In genomic region chr3:146770881-146771280, GRCh38 we compare ENCODE assay signal across 16 cellular contexts.
DNase-seq lines count a peak whose midpoint lies in the region; TF ChIP-seq lines count a peak whose summit lies in the region.
"Had no signal": no experiment of that assay in that cellular context is flagged by ENCODE, and none has a peak within 500 bp of the region (broad histone marks: within the 10 kb centered on the region; RNA-seq: fewer than 3 reads in every experiment).

No MANE protein-coding gene starts in this region.

- H3K27me3 ChIP-seq in GM23248 (replicated peaks; ENCODE audit: insufficient read depth) (no peaks in the 10 kb centered on the region), endodermal cell (ENCODE audit: control insufficient read depth, insufficient read depth, low read length, poor library complexity, severe bottlenecking) (no peaks in the 10 kb centered on the region), mesendoderm (ENCODE audit: insufficient read depth, low read length, poor library complexity) (no peaks in the 10 kb centered on the region), transverse colon (no peaks in the 10 kb centered on the region), BE2C (no peaks in the 10 kb centered on the region)
- H3K27me3 ChIP-seq: BLaER1 treated with 17β-estradiol and CSF1 and Interleukin-3, amounts not matched to agents 10 nM and 100 nM had no signal

- H3K27ac ChIP-seq in GM23248 (no peak overlapping the region), endodermal cell (ENCODE audit: low read depth, low read length) (no peak overlapping the region), mesendoderm (ENCODE audit: low read depth, low read length) (no peak overlapping the region), transverse colon (no peak overlapping the region)
- H3K27ac ChIP-seq: BLaER1 treated with 17β-estradiol and CSF1 and Interleukin-3, amounts not matched to agents 10 nM and 100 nM had no signal

- H3K27ac Mint-ChIP-seq in endodermal cell = peak overlapping the region; percentile 4
- H3K27ac Mint-ChIP-seq: B cell; CD14-positive monocyte; CD4-positive, alpha-beta T cell; CD8-positive, alpha-beta memory T cell; GM23338; H9; HFFc6 had no signal

- H3K4me1 Mint-ChIP-seq in endodermal cell = peaks cover 14% of the 10 kb centered on the region
- H3K4me1 Mint-ChIP-seq: B cell; CD14-positive monocyte; CD8-positive, alpha-beta memory T cell; GM23338; H9 had no signal

- TF ChIP-seq CTCF in endodermal cell (conservative IDR thresholded peaks at IDR 0.05) (no peak), transverse colon (IDR thresholded peaks at IDR 0.05) (no peak), BE2C (IDR thresholded peaks at IDR 0.05; ENCODE audit: low read depth, low read length) (no peak)

- H3K79me2 ChIP-seq in GM23248 (ENCODE audit: insufficient read depth) (no peaks in the 10 kb centered on the region), mesendoderm (ENCODE audit: control insufficient read depth, insufficient read depth, low read length) (no peaks in the 10 kb centered on the region)

- H4K20me1 ChIP-seq in GM23248 (ENCODE audit: insufficient read depth) = no peaks in the 10 kb centered on the region
- H4K20me1 ChIP-seq: BLaER1 treated with 17β-estradiol and CSF1 and Interleukin-3, amounts not matched to agents 10 nM and 100 nM had no signal

- peaks cover 22% of the 10 kb centered on the region for H3K9me3 Mint-ChIP-seq in endodermal cell

- H2AK5ac ChIP-seq in mesendoderm (ENCODE audit: low read length) = no peak overlapping the region

- H3K9ac ChIP-seq in GM23248 (no peak overlapping the region), endodermal cell (ENCODE audit: extremely low read depth, low read length, poor library complexity, severe bottlenecking) (no peak overlapping the region), mesendoderm (ENCODE audit: low read length) (no peak overlapping the region)
- H3K9ac ChIP-seq: BLaER1 treated with 17β-estradiol and CSF1 and Interleukin-3, amounts not matched to agents 10 nM and 100 nM had no signal

- no peak overlapping the region for H3K4me3 Mint-ChIP-seq in endodermal cell
- H3K4me3 Mint-ChIP-seq: B cell; CD14-positive monocyte; CD4-positive, alpha-beta T cell; CD8-positive, alpha-beta memory T cell; GM23338; H9; HFFc6 had no signal

- no peak overlapping the region for H2BK120ac ChIP-seq in mesendoderm (ENCODE audit: low read depth, low read length)

- no peaks in the 10 kb centered on the region for H3K27me3 Mint-ChIP-seq in endodermal cell (ENCODE audit: insufficient read depth)
- H3K27me3 Mint-ChIP-seq: B cell; CD4-positive, alpha-beta T cell had no signal

- no peak for TF ChIP-seq EP300 in transverse colon (IDR thresholded peaks at IDR 0.05; ENCODE audit: low read depth)

- H3K4me2 ChIP-seq in GM23248 (ENCODE audit: unreplicated experiment) (no peak overlapping the region), mesendoderm (ENCODE audit: low read length) (no peak overlapping the region)
- H3K4me2 ChIP-seq: BLaER1 treated with 17β-estradiol and CSF1 and Interleukin-3, amounts not matched to agents 10 nM and 100 nM; GM23338 had no signal

- peak overlapping the region; percentile 20; the same call in 1 of the 2 replicates for H2AFZ ChIP-seq in GM23248
- H2AFZ ChIP-seq: GM23338 had no signal

- H2BK5ac ChIP-seq in mesendoderm (ENCODE audit: low read length) = no peak overlapping the region

- no peak overlapping the region for H3K4me3 ChIP-seq in GM23248
- peak overlapping the region; percentile 8 for H3K4me3 ChIP-seq in endodermal cell (ENCODE audit: low read length)
- no peak overlapping the region for H3K4me3 ChIP-seq in mesendoderm (ENCODE audit: low read length)
- no peak overlapping the region for H3K4me3 ChIP-seq in transverse colon
- no peak overlapping the region for H3K4me3 ChIP-seq in BE2C (ENCODE audit: low read depth, low read length)
- H3K4me3 ChIP-seq: BLaER1 treated with 17β-estradiol and CSF1 and Interleukin-3, amounts not matched to agents 10 nM and 100 nM; GM23338 had no signal

- intact Hi-C loops in transverse colon (cut with DNase I; ENCODE audit: low total_unique reads) = no loop called here

- H3K9me3 ChIP-seq in GM23248 (ENCODE audit: low read depth) (no peaks in the 10 kb centered on the region), endodermal cell (ENCODE audit: control insufficient read depth, low read length) (peaks cover 10% of the 10 kb centered on the region), transverse colon (no peaks in the 10 kb centered on the region), BE2C (no peaks in the 10 kb centered on the region)

- H3F3A ChIP-seq in GM23248 (ENCODE audit: insufficient read depth) = no peaks in the 10 kb centered on the region

- H3K18ac ChIP-seq in mesendoderm (ENCODE audit: low read length) = no peak overlapping the region

- no peak overlapping the region for H3K23ac ChIP-seq in mesendoderm (ENCODE audit: low read length)

- no peak overlapping the region for H4K5ac ChIP-seq in mesendoderm (ENCODE audit: low read length)

- no peaks in the 10 kb centered on the region for H3K9me2 ChIP-seq in GM23248 (ENCODE audit: insufficient read depth)

- H4K8ac ChIP-seq in mesendoderm (ENCODE audit: low read depth, low read length) = no peak overlapping the region

- H3K36me3 ChIP-seq in GM23248 (ENCODE audit: low read depth) (no peaks in the 10 kb centered on the region), endodermal cell (ENCODE audit: control insufficient read depth, insufficient read depth, low read length) (no peaks in the 10 kb centered on the region), mesendoderm (ENCODE audit: control insufficient read depth, insufficient read depth, low read length) (no peaks in the 10 kb centered on the region), transverse colon (no peaks in the 10 kb centered on the region), BE2C (no peaks in the 10 kb centered on the region)
- H3K36me3 ChIP-seq: BLaER1 treated with 17β-estradiol and CSF1 and Interleukin-3, amounts not matched to agents 10 nM and 100 nM had no signal

- no peak for TF ChIP-seq POLR2A in transverse colon (IDR thresholded peaks at IDR 0.05)

- no peak overlapping the region for H2BK15ac ChIP-seq in mesendoderm (replicated peaks; ENCODE audit: low read depth)

- no peaks in the 10 kb centered on the region for H3K79me1 ChIP-seq in mesendoderm (ENCODE audit: low read length)

- no peaks in the 10 kb centered on the region for H3K4me1 ChIP-seq in GM23248 (ENCODE audit: insufficient read depth)
- H3K4me1 ChIP-seq in endodermal cell (ENCODE audit: control insufficient read depth, insufficient read depth, low read length) = no peaks in the 10 kb centered on the region
- no peaks in the 10 kb centered on the region for H3K4me1 ChIP-seq in mesendoderm (ENCODE audit: control insufficient read depth, low read depth, low read length)
- no peaks in the 10 kb centered on the region for H3K4me1 ChIP-seq in transverse colon
- H3K4me1 ChIP-seq in BE2C = no peaks in the 10 kb centered on the region
- H3K4me1 ChIP-seq: BLaER1 treated with 17β-estradiol and CSF1 and Interleukin-3, amounts not matched to agents 10 nM and 100 nM had no signal

- H3K36me3 Mint-ChIP-seq in endodermal cell (ENCODE audit: low read depth) = peaks cover 10% of the 10 kb centered on the region
- H3K36me3 Mint-ChIP-seq: CD14-positive monocyte; CD8-positive, alpha-beta memory T cell had no signal

- 73 to 86% methylated on average over 1 of the region's 1 CpG for WGBS in GM23248 (ENCODE audit: low coverage in 1 of 2, low lambda C conversion rate in 2 of 2, missing lambda C conversion rate in 2 of 2), 2 experiments
- WGBS in endodermal cell (ENCODE audit: insufficient coverage in 1 of 2, insufficient read length in 1 of 2), 2 experiments = 82% methylated on average over 1 of the region's 1 CpG; no CpG with 5 or more reads in 1 of the 2 experiments
- WGBS in mesendoderm (ENCODE audit: extremely low coverage, insufficient coverage, low lambda C conversion rate) = no CpG with 5 or more reads among the region's 1 CpG
- 44 to 46% methylated on average over 1 of the region's 1 CpG for WGBS in transverse colon (ENCODE audit: low coverage in 1 of 2), 2 donors

- in situ Hi-C loops in GM23248 (cut with MboI) (no loop called here), transverse colon (cut with MboI; ENCODE audit: low pct_ligation_motif_present in 1 of 4, low pct_unique_long_range_greater_than_20kb in 1 of 4, low sequenced_read_pairs in 3 of 4) (no loop called here)

- H3K4ac ChIP-seq in mesendoderm (ENCODE audit: low read depth, low read length) = no peak overlapping the region

- DNase-seq in GM23248 (no peak), endodermal cell (no peak), mesendoderm (peak; percentile 72), transverse colon (no peak), BE2C (no peak), GF-D8 (lab: John Stamatoyannopoulos, UW) (no peak)
- DNase-seq: CD4-positive, alpha-beta T cell; CD8-positive, alpha-beta memory T cell; DMS 273 treated with DMSO at 0.1 percent for 48 hours; DMS79; H9; HFFc6 had no signal

- no peak overlapping the region for H3K56ac ChIP-seq in mesendoderm (ENCODE audit: low read length)
